In genomic region chr11:27997344-27997743, GRCh38 we compare ENCODE assay signal across 1 cellular context.
TF ChIP-seq lines count a peak whose summit lies in the region.

No MANE protein-coding gene starts in this region.

TF ChIP-seq in K562, 482 proteins besides CTCF, POLR2A, EP300 and RAD21 (continued from another document):
- TF ChIP-seq, protein P1, sequence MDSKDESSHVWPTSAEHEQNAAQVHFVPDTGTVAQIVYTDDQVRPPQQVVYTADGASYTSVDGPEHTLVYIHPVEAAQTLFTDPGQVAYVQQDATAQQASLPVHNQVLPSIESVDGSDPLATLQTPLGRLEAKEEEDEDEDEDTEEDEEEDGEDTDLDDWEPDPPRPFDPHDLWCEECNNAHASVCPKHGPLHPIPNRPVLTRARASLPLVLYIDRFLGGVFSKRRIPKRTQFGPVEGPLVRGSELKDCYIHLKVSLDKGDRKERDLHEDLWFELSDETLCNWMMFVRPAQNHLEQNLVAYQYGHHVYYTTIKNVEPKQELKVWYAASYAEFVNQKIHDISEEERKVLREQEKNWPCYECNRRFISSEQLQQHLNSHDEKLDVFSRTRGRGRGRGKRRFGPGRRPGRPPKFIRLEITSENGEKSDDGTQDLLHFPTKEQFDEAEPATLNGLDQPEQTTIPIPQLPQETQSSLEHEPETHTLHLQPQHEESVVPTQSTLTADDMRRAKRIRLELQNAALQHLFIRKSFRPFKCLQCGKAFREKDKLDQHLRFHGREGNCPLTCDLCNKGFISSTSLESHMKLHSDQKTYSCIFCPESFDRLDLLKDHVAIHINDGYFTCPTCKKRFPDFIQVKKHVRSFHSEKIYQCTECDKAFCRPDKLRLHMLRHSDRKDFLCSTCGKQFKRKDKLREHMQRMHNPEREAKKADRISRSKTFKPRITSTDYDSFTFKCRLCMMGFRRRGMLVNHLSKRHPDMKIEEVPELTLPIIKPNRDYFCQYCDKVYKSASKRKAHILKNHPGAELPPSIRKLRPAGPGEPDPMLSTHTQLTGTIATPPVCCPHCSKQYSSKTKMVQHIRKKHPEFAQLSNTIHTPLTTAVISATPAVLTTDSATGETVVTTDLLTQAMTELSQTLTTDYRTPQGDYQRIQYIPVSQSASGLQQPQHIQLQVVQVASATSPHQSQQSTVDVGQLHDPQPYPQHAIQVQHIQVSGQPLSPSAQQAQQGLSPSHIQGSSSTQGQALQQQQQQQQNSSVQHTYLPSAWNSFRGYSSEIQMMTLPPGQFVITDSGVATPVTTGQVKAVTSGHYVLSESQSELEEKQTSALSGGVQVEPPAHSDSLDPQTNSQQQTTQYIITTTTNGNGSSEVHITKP (IDR thresholded peaks at IDR 0.05; ENCODE audit: partially characterized antibody): no peak
- TF ChIP-seq CEBPB (tag; IDR thresholded peaks at IDR 0.05): 0 out of 2 replicates have a peak, but pooled peaks have one; percentile 30
- TF ChIP-seq NFIX (CRISPR knock-in tag; IDR thresholded peaks at IDR 0.05; ENCODE audit: low read depth): no peak
- no peak for TF ChIP-seq NR2F6 (CRISPR knock-in tag; IDR thresholded peaks at IDR 0.05)
